ENCODE assay signal across 8 cellular contexts in the genomic region with DNA sequence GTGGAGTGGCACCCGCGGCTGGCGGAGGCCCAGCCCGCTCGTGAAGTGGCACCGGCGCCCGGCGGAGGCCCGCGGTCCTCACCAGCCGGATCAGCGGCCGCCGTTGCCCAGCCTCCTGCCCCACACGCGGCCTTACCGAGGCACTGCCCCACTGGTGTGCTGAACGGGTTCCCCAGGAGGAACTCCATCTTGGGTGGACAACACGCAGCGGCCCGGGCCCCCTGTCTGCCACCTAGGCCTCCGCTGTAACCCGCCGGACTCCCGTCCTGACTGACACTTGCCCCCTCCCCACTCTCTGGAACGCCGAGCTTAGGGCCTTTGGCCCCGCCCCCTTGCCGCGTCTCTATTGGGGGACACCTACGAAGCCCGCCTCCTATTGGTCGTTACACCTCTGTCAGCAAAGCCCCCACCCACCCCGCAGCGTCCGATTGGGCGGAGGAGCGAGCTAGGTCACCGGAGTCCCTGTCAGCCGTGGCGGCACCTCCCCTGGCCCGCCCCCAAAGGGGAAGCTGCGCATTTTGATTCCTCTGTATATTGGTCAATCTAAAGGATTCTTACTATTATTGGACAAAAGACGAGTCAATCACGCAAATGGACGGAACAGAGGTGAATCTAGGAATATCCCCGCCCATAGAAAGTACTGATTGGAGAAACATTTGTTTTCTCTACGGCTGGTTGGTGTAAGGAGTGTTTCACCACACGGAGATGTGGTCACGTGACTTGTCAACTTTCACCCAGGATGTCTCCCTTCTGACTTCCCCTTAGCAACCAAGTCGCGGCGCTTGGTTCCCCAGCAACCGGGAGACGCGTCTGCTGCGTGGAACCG. TPM values are rescaled to one million over a fixed set of nuclear protein-coding genes. Genes with fewer than 3 reads are reported as not detected.
DNase-seq lines count a peak whose midpoint lies in the region; ATAC-seq and TF ChIP-seq lines count a peak whose summit lies in the region.

A gene with protein sequence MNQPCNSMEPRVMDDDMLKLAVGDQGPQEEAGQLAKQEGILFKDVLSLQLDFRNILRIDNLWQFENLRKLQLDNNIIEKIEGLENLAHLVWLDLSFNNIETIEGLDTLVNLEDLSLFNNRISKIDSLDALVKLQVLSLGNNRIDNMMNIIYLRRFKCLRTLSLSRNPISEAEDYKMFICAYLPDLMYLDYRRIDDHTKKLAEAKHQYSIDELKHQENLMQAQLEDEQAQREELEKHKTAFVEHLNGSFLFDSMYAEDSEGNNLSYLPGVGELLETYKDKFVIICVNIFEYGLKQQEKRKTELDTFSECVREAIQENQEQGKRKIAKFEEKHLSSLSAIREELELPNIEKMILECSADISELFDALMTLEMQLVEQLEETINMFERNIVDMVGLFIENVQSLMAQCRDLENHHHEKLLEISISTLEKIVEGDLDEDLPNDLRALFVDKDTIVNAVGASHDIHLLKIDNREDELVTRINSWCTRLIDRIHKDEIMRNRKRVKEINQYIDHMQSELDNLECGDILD (plus strand): TSS at position 737 of the 826 bp plus-strand sequence. CDS start 4,737 bp downstream, outside the sequence.
Gene TOM1L2, minus strand, starts transcription at position 275 of the 826 bp plus-strand sequence. Its CDS starts 87 bp downstream, at position 188.

- TF ChIP-seq CTCF in colonic mucosa (IDR thresholded peaks at IDR 0.05) = no peak

- peak within 1 kb of the TSS; percentile 78 for H3K9ac ChIP-seq in BLaER1
- peak within 1 kb of the TSS; percentile 77 to 85 for H3K9ac ChIP-seq in colonic mucosa (ENCODE audit: low read depth in 2 of 2, low read length in 2 of 2)

- DNase-seq in NCI-H524 treated with DMSO at 0.1 percent for 48 hours (lab: John Stamatoyannopoulos, UW) (peak; percentile 99), colonic mucosa (peak; percentile 100), kidney tubule cell (ENCODE audit: low spot score) (peak; percentile 100)
- DNase-seq in activated CD4-positive, alpha-beta T cell treated with anti-CD3 and anti-CD28 coated beads for 48 hours = peak; percentile 100
- peak; percentile 98 to 100 for DNase-seq in stimulated activated CD4-positive, alpha-beta T cell treated with anti-CD3 and anti-CD28 coated beads, Interleukin-1b, Interleukin-23, amount 100 ng/mL, for 1 hour (ENCODE audit: low read depth in 2 of 2)

- H3K27me3 ChIP-seq in BLaER1 (no peaks in the 10 kb centered on the region), colonic mucosa (no peaks in the 10 kb centered on the region)

- H3K9me3 ChIP-seq in BLaER1 = no peaks in the 10 kb centered on the region
- H3K9me3 ChIP-seq in colonic mucosa = no peaks in the 10 kb centered on the region

- peak within 1 kb of the TSS; percentile 99 for H3K4me2 ChIP-seq in BLaER1

- ATAC-seq in GM19324 (IDR thresholded peaks at IDR 0.05; ENCODE audit: low FRiP score, unreplicated experiment) (peak; percentile 94), HG03460 (IDR thresholded peaks at IDR 0.05; ENCODE audit: unreplicated experiment) (peak; percentile 94)

- peak within 1 kb of the TSS; percentile 82 for H3K4me3 ChIP-seq in BLaER1
- H3K4me3 ChIP-seq in colonic mucosa = peak within 1 kb of the TSS; percentile 97

- peak within 1 kb of the TSS; percentile 47 for H3K27ac ChIP-seq in BLaER1
- peak within 1 kb of the TSS; percentile 84 for H3K27ac ChIP-seq in colonic mucosa

- peaks cover 20% of the 10 kb centered on the region for H3K4me1 ChIP-seq in BLaER1
- peaks cover 3% of the 10 kb centered on the region for H3K4me1 ChIP-seq in colonic mucosa

- intact Hi-C loops in colonic mucosa (cut with DNase I) = no loop called here

- peaks cover 35% of the 10 kb centered on the region for H4K20me1 ChIP-seq in BLaER1

- no peaks in the 10 kb centered on the region for H3K36me3 ChIP-seq in BLaER1
- no peaks in the 10 kb centered on the region for H3K36me3 ChIP-seq in colonic mucosa

RNA-seq across cellular contexts. Expression of the first gene that starts in this region (rescaled TPM):
- total RNA-seq in colonic mucosa = 1 to 10 TPM in 1 of 2 donors, under 1 TPM in 1; 0.79 to 1.1 TPM

RNA-seq across cellular contexts. Expression of gene TOM1L2, which starts in this region (rescaled TPM):
- total RNA-seq in colonic mucosa = 10 to 100 TPM; 47.6 to 68.7 TPM

Comparison
In these comparisons a context has a peak if more than half of its experiments do, and no peak if none do; other contexts are left out.
1. Peak in every context shown above with its lines: DNase-seq, ATAC-seq, H3K4me3 ChIP-seq and H3K27ac ChIP-seq.